Comparison of ENCODE assay signal across 6 cellular contexts in the genomic region with DNA sequence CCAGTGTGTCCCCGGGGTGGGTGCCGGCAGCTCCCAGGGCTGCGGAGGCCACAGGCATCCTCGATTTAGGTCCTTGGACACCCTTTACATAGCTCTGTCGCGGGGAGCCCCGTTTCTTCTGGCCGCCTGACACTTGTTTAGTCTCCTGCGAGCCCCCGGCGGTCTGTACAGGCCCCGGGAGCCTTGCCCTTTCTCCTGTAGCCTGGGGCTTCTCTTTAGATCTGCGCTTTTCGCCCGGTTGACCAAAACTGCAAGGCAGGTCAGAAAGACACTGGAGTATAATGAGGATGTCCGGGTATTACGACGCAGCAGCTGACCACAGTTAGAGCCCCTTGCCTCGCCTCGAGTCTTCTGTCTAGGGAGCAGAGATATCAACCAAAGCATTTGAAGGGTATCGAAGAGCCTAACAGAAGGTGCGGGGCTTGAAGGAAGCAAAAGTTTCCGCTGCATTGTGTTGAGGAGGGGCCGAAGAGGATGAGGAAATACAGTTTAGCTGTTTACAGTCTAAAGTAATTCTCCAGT. TPM values are rescaled to one million over a fixed set of nuclear protein-coding genes. Genes with fewer than 3 reads are reported as not detected.
A peak's percentile ranks its signal among the peaks of the same experiment; 100 is the strongest.
DNase-seq lines count a peak whose midpoint lies in the region; TF ChIP-seq lines count a peak whose summit lies in the region.

No MANE protein-coding gene starts in this region.

- WGBS in iPS DF 6.9 (ENCODE audit: insufficient coverage, insufficient read length) = no CpG with 5 or more reads among the region's 24 CpGs

- H3K36me3 ChIP-seq in iPS DF 6.9 (ENCODE audit: control insufficient read depth, insufficient read depth, low read length) (no peaks in the 10 kb centered on the region; the same call in 1 of the 2 replicates), vagina (no peaks in the 10 kb centered on the region)

- POLR2A ChIA-PET in RWPE1 (lab: Yijun Ruan, JAX; ENCODE audit: low non-redundant PET) = no interaction called here

- CTCF ChIA-PET in RWPE1 (lab: Yijun Ruan, JAX) = no interaction called here

- H3K27ac ChIP-seq in RWPE1 = peak overlapping the region; percentile 82
- no peak overlapping the region for H3K27ac ChIP-seq in iPS DF 6.9 (ENCODE audit: low read length)
- H3K27ac ChIP-seq in vagina = peak overlapping the region; percentile 51

- H3K4me1 ChIP-seq in iPS DF 6.9 (ENCODE audit: control insufficient read depth, insufficient read depth, low read length) = no peaks in the 10 kb centered on the region
- H3K4me1 ChIP-seq in vagina = peaks cover 23% of the 10 kb centered on the region

- no peak for TF ChIP-seq CTCF in RWPE1 (conservative IDR thresholded peaks at IDR 0.05; ENCODE audit: low read depth)
- TF ChIP-seq CTCF in vagina (IDR thresholded peaks at IDR 0.05) = no peak

- H3K27me3 ChIP-seq in iPS DF 6.9 (ENCODE audit: control insufficient read depth, insufficient read depth, low read length) = no peaks in the 10 kb centered on the region
- no peaks in the 10 kb centered on the region for H3K27me3 ChIP-seq in vagina

- no peak for TF ChIP-seq POLR2A in vagina (IDR thresholded peaks at IDR 0.05)

- H3K4me3 ChIP-seq in iPS DF 6.9 (ENCODE audit: low read length) (peak overlapping the region; percentile 73), vagina (peak overlapping the region; percentile 54 to 56)

- intact Hi-C loops in vagina (cut with DNase I) = loop anchor here (5.0 kb wide), 1 partner anchor 44 kb away; a partner anchor contains a TSS

- no peaks in the 10 kb centered on the region for H3K9me3 ChIP-seq in iPS DF 6.9 (ENCODE audit: control insufficient read depth, insufficient read depth, low read length)
- no peaks in the 10 kb centered on the region for H3K9me3 ChIP-seq in vagina

- DNase-seq in NCI-H748 (lab: John Stamatoyannopoulos, UW; ENCODE audit: unreplicated experiment) (peak; percentile 45), NCI-H748 treated with DMSO at 0.1 percent for 48 hours (lab: John Stamatoyannopoulos, UW) (no peak), RWPE1 (ENCODE audit: low spot score) (no peak), iPS DF 6.9 (ENCODE audit: low read depth, low spot score) (no peak), vagina (ENCODE audit: extremely low spot score in 2 of 2) (peak in 1 of 2 donors; percentile 87), NCI-H446 (lab: John Stamatoyannopoulos, UW) (no peak)

RNA-seq across cellular contexts. Expression of a gene that starts 0.4 kb away (rescaled TPM):
- 11.5 TPM for total RNA-seq in vagina

RNA-seq across cellular contexts. Expression of a gene that starts 0.8 kb away (rescaled TPM):
- 21.9 TPM for total RNA-seq in vagina

RNA-seq across cellular contexts. Expression of a gene that starts 0.8 kb away (rescaled TPM):
- 6.9 TPM for total RNA-seq in vagina

RNA-seq across cellular contexts. Expression of a gene that starts 45.1 kb away (rescaled TPM):
- 53.5 TPM for total RNA-seq in vagina

RNA-seq across cellular contexts. Expression of a gene that starts 49.2 kb away (rescaled TPM):
- total RNA-seq in vagina = 5.4 TPM
